ENCODE assay signal across 11 cellular contexts in genomic region chr14:85416771-85417170, GRCh38.
DNase-seq lines count a peak whose midpoint lies in the region; ATAC-seq and TF ChIP-seq lines count a peak whose summit lies in the region.
"Had no signal": no experiment of that assay in that cellular context is flagged by ENCODE, and none has a peak within 500 bp of the region (broad histone marks: within the 10 kb centered on the region; RNA-seq: fewer than 3 reads in every experiment).

No MANE protein-coding gene starts in this region.

- DNase-seq in HFF-Myc (ENCODE audit: extremely low read depth, low read depth) (peak; percentile 30), SJCRH30 (peak; percentile 65 to 87), fibroblast of peridontal ligament (ENCODE audit: extremely low read depth) (peak; percentile 69)
- DNase-seq in stimulated activated CD4-positive, alpha-beta T cell treated with anti-CD3 and anti-CD28 coated beads, Interleukin-4, amount 100 ng/mL, for 4 hours = no peak
- no peak for DNase-seq in activated CD4-positive, CD25-positive, alpha-beta regulatory T cell (lab: John Stamatoyannopoulos, UW)
- DNase-seq: NK-92 treated with Interleukin-12 subunit alpha and Interleukin-12 subunit beta, amount 100 ng/mL, for 24 hours; ovary had no signal

- H3K36me3 ChIP-seq in SJCRH30 (no peaks in the 10 kb centered on the region), subcutaneous abdominal adipose tissue (ENCODE audit: control insufficient read depth in 5 of 5, insufficient read depth in 5 of 5, low read length in 5 of 5) (no peaks in the 10 kb centered on the region)
- H3K36me3 ChIP-seq: ovary had no signal

- no peaks in the 10 kb centered on the region for H3K4me1 Mint-ChIP-seq in activated T-helper 17 cell treated with anti-CD3 and anti-CD28 coated beads, Interleukin-2, amount 50 U/mL, for 72 hours
- no peaks in the 10 kb centered on the region for H3K4me1 Mint-ChIP-seq in stimulated activated memory B cell treated with anti-CD40 and anti-IgM and Interleukin-4, amounts not matched to agents 10 μg/mL and 1 μg/mL and 100 μg/mL, for 72 hours

- H3K36me3 Mint-ChIP-seq in activated T-helper 17 cell treated with anti-CD3 and anti-CD28 coated beads, Interleukin-2, amount 50 U/mL, for 72 hours (ENCODE audit: low read depth) = no peaks in the 10 kb centered on the region
- no peaks in the 10 kb centered on the region for H3K36me3 Mint-ChIP-seq in stimulated activated memory B cell treated with anti-CD40 and anti-IgM and Interleukin-4, amounts not matched to agents 10 μg/mL and 1 μg/mL and 100 μg/mL, for 72 hours
- H3K36me3 Mint-ChIP-seq: brain had no signal

- H3K9me3 ChIP-seq in SJCRH30 (replicated peaks) = no peaks in the 10 kb centered on the region
- H3K9me3 ChIP-seq in subcutaneous abdominal adipose tissue (ENCODE audit: control insufficient read depth in 5 of 5, low read length in 5 of 5) = no peaks in the 10 kb centered on the region
- H3K9me3 ChIP-seq: ovary had no signal

- no peak overlapping the region for H3K9ac ChIP-seq in subcutaneous abdominal adipose tissue (ENCODE audit: low read length in 5 of 5)

- no peak overlapping the region for H3K4me3 Mint-ChIP-seq in activated T-helper 17 cell treated with anti-CD3 and anti-CD28 coated beads, Interleukin-2, amount 50 U/mL, for 72 hours
- no peak overlapping the region for H3K4me3 Mint-ChIP-seq in stimulated activated memory B cell treated with anti-CD40 and anti-IgM and Interleukin-4, amounts not matched to agents 10 μg/mL and 1 μg/mL and 100 μg/mL, for 72 hours
- H3K4me3 Mint-ChIP-seq: brain had no signal

- peaks cover 37% of the 10 kb centered on the region for H3K4me1 ChIP-seq in SJCRH30
- peaks cover 0 to 13% (median 4%) of the 10 kb centered on the region in 5 donors for H3K4me1 ChIP-seq in subcutaneous abdominal adipose tissue (ENCODE audit: control insufficient read depth in 5 of 5, insufficient read depth in 5 of 5, low read length in 5 of 5)

- no peak overlapping the region for H3K27ac Mint-ChIP-seq in activated T-helper 17 cell treated with anti-CD3 and anti-CD28 coated beads, Interleukin-2, amount 50 U/mL, for 72 hours
- no peak overlapping the region for H3K27ac Mint-ChIP-seq in stimulated activated memory B cell treated with anti-CD40 and anti-IgM and Interleukin-4, amounts not matched to agents 10 μg/mL and 1 μg/mL and 100 μg/mL, for 72 hours
- H3K27ac Mint-ChIP-seq: brain had no signal

- peaks cover 9% of the 10 kb centered on the region for H3K9me3 Mint-ChIP-seq in activated T-helper 17 cell treated with anti-CD3 and anti-CD28 coated beads, Interleukin-2, amount 50 U/mL, for 72 hours
- peaks cover 7% of the 10 kb centered on the region for H3K9me3 Mint-ChIP-seq in stimulated activated memory B cell treated with anti-CD40 and anti-IgM and Interleukin-4, amounts not matched to agents 10 μg/mL and 1 μg/mL and 100 μg/mL, for 72 hours
- H3K9me3 Mint-ChIP-seq: brain had no signal

- H3K27ac ChIP-seq in SJCRH30 (peak overlapping the region; percentile 73), subcutaneous abdominal adipose tissue (ENCODE audit: low read depth, low read length) (peak overlapping the region; percentile 14)
- H3K27ac ChIP-seq: ovary had no signal

- TF ChIP-seq CTCF in HFF-Myc (IDR thresholded peaks at IDR 0.05; ENCODE audit: low read depth, low read length, missing control alignments) = no peak

- no peaks in the 10 kb centered on the region for H3K27me3 ChIP-seq in SJCRH30
- H3K27me3 ChIP-seq in subcutaneous abdominal adipose tissue (ENCODE audit: control insufficient read depth in 5 of 5, insufficient read depth in 4 of 5, low read length in 5 of 5) = no peaks in the 10 kb centered on the region
- H3K27me3 ChIP-seq: ovary had no signal

- ATAC-seq in activated T-helper 17 cell treated with anti-CD3 and anti-CD28 coated beads, Interleukin-2, amount 50 U/mL, for 72 hours (replicated peaks) = no peak
- ATAC-seq in stimulated activated memory B cell treated with anti-CD40 and anti-IgM and Interleukin-4, amounts not matched to agents 10 μg/mL and 1 μg/mL and 100 μg/mL, for 72 hours = no peak

- H3K4me3 ChIP-seq in HFF-Myc (replicated peaks; ENCODE audit: low read depth, low read length) = no peak overlapping the region
- H3K4me3 ChIP-seq in SJCRH30 = no peak overlapping the region
- no peak overlapping the region for H3K4me3 ChIP-seq in subcutaneous abdominal adipose tissue (ENCODE audit: low read depth in 1 of 5, low read length in 5 of 5)
- H3K4me3 ChIP-seq: ovary had no signal

- no peaks in the 10 kb centered on the region for H3K27me3 Mint-ChIP-seq in activated T-helper 17 cell treated with anti-CD3 and anti-CD28 coated beads, Interleukin-2, amount 50 U/mL, for 72 hours
- no peaks in the 10 kb centered on the region for H3K27me3 Mint-ChIP-seq in stimulated activated memory B cell treated with anti-CD40 and anti-IgM and Interleukin-4, amounts not matched to agents 10 μg/mL and 1 μg/mL and 100 μg/mL, for 72 hours
- H3K27me3 Mint-ChIP-seq: brain had no signal

Comparison
In these comparisons a context has a peak if more than half of its experiments do, and no peak if none do; other contexts are left out.
1. DNase-seq: peak in HFF-Myc (single experiment), SJCRH30 (2 of 2) and fibroblast of peridontal ligament (single experiment); none in stimulated activated CD4-positive, alpha-beta T cell treated with anti-CD3 and anti-CD28 coated beads, Interleukin-4, amount 100 ng/mL, for 4 hours (0 of 2) and activated CD4-positive, CD25-positive, alpha-beta regulatory T cell (0 of 4).